Comparison of ENCODE assay signal across 11 cellular contexts in the genomic region with DNA sequence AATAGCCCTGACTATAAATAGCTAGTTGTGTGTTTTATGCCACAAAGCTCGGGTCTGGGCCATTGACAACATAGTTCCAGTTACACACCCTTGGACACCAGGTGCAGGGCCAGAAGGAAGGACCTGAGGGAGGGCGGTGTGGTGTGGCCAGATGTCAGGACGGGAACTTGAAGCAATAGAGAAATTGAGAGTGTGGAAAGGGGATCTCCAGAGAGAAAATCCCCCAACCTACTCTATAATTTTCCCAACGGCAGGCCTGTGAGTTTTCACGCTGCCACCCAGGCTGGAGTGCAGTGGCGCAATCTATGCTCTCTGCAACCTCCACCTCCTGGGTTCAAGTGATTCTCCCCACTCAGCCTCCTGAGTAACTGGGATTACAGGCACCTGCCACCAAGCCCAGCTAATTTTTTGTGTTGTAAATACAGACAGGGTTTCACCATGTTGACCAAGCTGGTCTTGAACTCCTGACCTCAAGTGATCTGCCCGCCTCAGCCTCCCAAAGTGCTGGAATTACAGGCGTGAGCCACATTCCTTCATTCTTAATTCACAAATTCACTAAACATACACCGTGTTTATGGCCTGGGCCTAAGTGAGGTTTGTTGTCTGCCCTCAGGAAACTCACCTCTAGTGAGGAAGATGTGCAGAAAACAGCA.
DNase-seq lines count a peak whose midpoint lies in the region; ATAC-seq and TF ChIP-seq lines count a peak whose summit lies in the region.
"Had no signal": no experiment of that assay in that cellular context is flagged by ENCODE, and none has a peak within 500 bp of the region (broad histone marks: within the 10 kb centered on the region; RNA-seq: fewer than 3 reads in every experiment).

No MANE protein-coding gene starts in this region.

- POLR2A ChIA-PET in GM10248 (lab: Yijun Ruan, JAX) = interaction anchor here (0.6 to 1.1 kb wide), 4 partner anchors 19 to 70 kb away, joined by 3 read pairs; no protein-coding TSS in a partner anchor

- H3K4me2 ChIP-seq in KMS-11 = peak overlapping the region; percentile 96

- no peak overlapping the region for H3K4me3 ChIP-seq in KMS-11 (IDR thresholded peaks at IDR 0.05; ENCODE audit: insufficient read depth, low read depth, low read length)
- H3K4me3 ChIP-seq in left lung = no peak overlapping the region
- H3K4me3 ChIP-seq: left ventricle myocardium inferior, tibial artery had no signal

- TF ChIP-seq CTCF in GM10248 (IDR thresholded peaks at IDR 0.05; ENCODE audit: control extremely low read depth, extremely low read depth, low read depth, missing control alignments) = no peak
- TF ChIP-seq CTCF in KMS-11 (conservative IDR thresholded peaks at IDR 0.05; ENCODE audit: low read depth, low read length) = no peak
- TF ChIP-seq CTCF in left lung (IDR thresholded peaks at IDR 0.05) = no peak

- peak overlapping the region; percentile 100 for H3K27ac ChIP-seq in KMS-11
- no peak overlapping the region for H3K27ac ChIP-seq in left lung
- H3K27ac ChIP-seq: left ventricle myocardium inferior, tibial artery had no signal

- no peaks in the 10 kb centered on the region for H3K36me3 ChIP-seq in KMS-11 (ENCODE audit: insufficient read depth)
- H3K36me3 ChIP-seq in left lung = no peaks in the 10 kb centered on the region
- H3K36me3 ChIP-seq: left ventricle myocardium inferior, tibial artery had no signal

- no peaks in the 10 kb centered on the region for H4K20me1 ChIP-seq in KMS-11 (ENCODE audit: insufficient read depth)

- DNase-seq in GM10248 (ENCODE audit: extremely low spot score) (peak; percentile 69), left lung (peak in 1 of 2 donors; percentile 40), cortex of kidney (lab: John Stamatoyannopoulos, UW) (no peak), EL (no peak), RKO (ENCODE audit: low spot score) (no peak), NOMO-1 treated with DMSO at 0.1 percent for 48 hours (lab: John Stamatoyannopoulos, UW; ENCODE audit: unreplicated experiment) (no peak)
- DNase-seq: left ventricle myocardium inferior, NCI-H748 treated with DMSO at 0.1 percent for 48 hours, tibial artery had no signal

- H3K79me2 ChIP-seq in KMS-11 (ENCODE audit: insufficient read depth, low read depth) = no peaks in the 10 kb centered on the region

- CTCF ChIA-PET in GM10248 (lab: Yijun Ruan, JAX) = interaction anchor here (0.8 to 7.6 kb wide), 9 partner anchors 7 to 233 kb away, joined by 3 to 56 read pairs (median 6); no protein-coding TSS in a partner anchor

- H3K4me1 ChIP-seq in KMS-11 (ENCODE audit: low read depth, poor library complexity, severe bottlenecking) (peaks cover 99% of the 10 kb centered on the region), left lung (peaks cover 0 to 36% of the 10 kb centered on the region in 2 donors)

- no peaks in the 10 kb centered on the region for H3K9me3 ChIP-seq in left lung
- H3K9me3 ChIP-seq: left ventricle myocardium inferior, tibial artery had no signal

- intact Hi-C loops in left lung (cut with DNase I) = no loop called here

- peak overlapping the region; percentile 84 for H3K9ac ChIP-seq in KMS-11

- H3K27me3 ChIP-seq in KMS-11 (ENCODE audit: insufficient read depth, low read depth) (no peaks in the 10 kb centered on the region), left lung (no peaks in the 10 kb centered on the region)
- H3K27me3 ChIP-seq: tibial artery had no signal

- ATAC-seq in GM19372 (IDR thresholded peaks at IDR 0.05; ENCODE audit: low read depth, unreplicated experiment) = peak; percentile 75
- ATAC-seq in left lung = peak; percentile 41

- H2AFZ ChIP-seq in KMS-11 (ENCODE audit: low read depth) = no peak overlapping the region
